Comparison of ENCODE assay signal across 23 cellular contexts in genomic region chr13:41426047-41426446, GRCh38. TPM values are rescaled to one million over a fixed set of nuclear protein-coding genes. Genes with fewer than 3 reads are reported as not detected.
DNase-seq lines count a peak whose midpoint lies in the region; ATAC-seq and TF ChIP-seq lines count a peak whose summit lies in the region.
"Had no signal": no experiment of that assay in that cellular context is flagged by ENCODE, and none has a peak within 500 bp of the region (broad histone marks: within the 10 kb centered on the region; RNA-seq: fewer than 3 reads in every experiment).

No MANE protein-coding gene starts in this region.

- H3K9me2 ChIP-seq in SK-N-SH: no peaks in the 10 kb centered on the region

- H3K27ac ChIP-seq in DND-41 (ENCODE audit: low read length) (no peak overlapping the region), SK-N-SH (ENCODE audit: low read depth in 2 of 2, low read length in 1 of 2) (no peak overlapping the region)
- H3K27ac ChIP-seq: BLaER1 had no signal

- H3K36me3 ChIP-seq in DND-41 (ENCODE audit: insufficient read depth, low read length): no peaks in the 10 kb centered on the region
- no peaks in the 10 kb centered on the region for H3K36me3 ChIP-seq in SK-N-SH (replicated peaks in 1 of 2; ENCODE audit: control insufficient read depth in 1 of 2, insufficient read depth in 2 of 2, low read length in 1 of 2)
- H3K36me3 ChIP-seq: BLaER1 had no signal

- H3K79me2 ChIP-seq in DND-41 (ENCODE audit: insufficient read depth, low read length) (no peaks in the 10 kb centered on the region), SK-N-SH (ENCODE audit: insufficient read depth) (no peaks in the 10 kb centered on the region)

- H3K9me3 ChIP-seq in DND-41 (ENCODE audit: insufficient read depth, low read length, severe bottlenecking): peaks cover 8% of the 10 kb centered on the region
- no peaks in the 10 kb centered on the region for H3K9me3 ChIP-seq in SK-N-SH

- DNase-seq in activated CD4-positive, alpha-beta T cell treated with anti-CD3 and anti-CD28 coated beads, Interleukin-2, amount 10 ng/mL, durations not matched to agents 7 days and 5 days: peak; percentile 32
- DNase-seq in activated CD4-positive, alpha-beta T cell treated with anti-CD3 and anti-CD28 coated beads for 48 hours: no peak
- no peak for DNase-seq in DND-41
- peak; percentile 24 for DNase-seq in NCI-H69 (lab: John Stamatoyannopoulos, UW)
- DNase-seq in activated naive CD8-positive, alpha-beta T cell treated with anti-CD3 and anti-CD28 coated beads, Interleukin-2, amount 50 U/mL, for 24 hours: no peak
- no peak for DNase-seq in SK-N-SH
- DNase-seq in stimulated activated naive B cell treated with anti-CD40 and anti-IgM and Interleukin-4, amounts not matched to agents 10 μg/mL and 1 μg/mL and 100 μg/mL, for 72 hours: no peak
- DNase-seq: Calu3; CD4-positive, alpha-beta memory T cell; EL; MV-4-11; NCI-H1694 treated with DMSO at 0.1 percent for 48 hours; NCI-H2227 treated with DMSO at 0.1 percent for 48 hours; NCI-H510A treated with DMSO at 0.1 percent for 48 hours; NCI-H82; PC-3; RPMI8226; SHP77 treated with DMSO at 0.1 percent for 48 hours had no signal

- H3K27me3 Mint-ChIP-seq in activated CD4-positive, alpha-beta T cell treated with anti-CD3 and anti-CD28 coated beads, Interleukin-2, amount 10 ng/mL, durations not matched to agents 7 days and 5 days: peaks cover 1% of the 10 kb centered on the region
- peaks cover 6% of the 10 kb centered on the region for H3K27me3 Mint-ChIP-seq in activated naive CD8-positive, alpha-beta T cell treated with anti-CD3 and anti-CD28 coated beads, Interleukin-2, amount 50 U/mL, for 24 hours
- H3K27me3 Mint-ChIP-seq in stimulated activated naive B cell treated with anti-CD40 and anti-IgM and Interleukin-4, amounts not matched to agents 10 μg/mL and 1 μg/mL and 100 μg/mL, for 72 hours: peaks cover 25 to 29% of the 10 kb centered on the region in 2 donors

- H3K4me1 ChIP-seq in DND-41 (ENCODE audit: insufficient read depth, low read length) (no peaks in the 10 kb centered on the region), SK-N-SH (ENCODE audit: control insufficient read depth in 1 of 2, insufficient read depth in 2 of 2, low read depth in 1 of 2, low read length in 1 of 2) (peaks cover 0 to 6% of the 10 kb centered on the region in 2 experiments; a peak in 1 of 4 replicates)
- H3K4me1 ChIP-seq: BLaER1 had no signal

- H3K4me3 ChIP-seq in DND-41 (ENCODE audit: low read depth in 1 of 2, low read length in 2 of 2): no peak overlapping the region
- H3K4me3 ChIP-seq in SK-N-SH (ENCODE audit: low read depth in 2 of 2, low read length in 1 of 2): no peak overlapping the region
- H3K4me3 ChIP-seq: BLaER1, GM12878, GM23338 had no signal

- H3K9ac ChIP-seq in DND-41 (ENCODE audit: low read depth, low read length) (no peak overlapping the region), SK-N-SH (no peak overlapping the region)
- H3K9ac ChIP-seq: BLaER1 had no signal

- H3K36me3 Mint-ChIP-seq in activated CD4-positive, alpha-beta T cell treated with anti-CD3 and anti-CD28 coated beads, Interleukin-2, amount 10 ng/mL, durations not matched to agents 7 days and 5 days (ENCODE audit: low read depth): no peaks in the 10 kb centered on the region
- H3K36me3 Mint-ChIP-seq in activated naive CD8-positive, alpha-beta T cell treated with anti-CD3 and anti-CD28 coated beads, Interleukin-2, amount 50 U/mL, for 24 hours (ENCODE audit: low read depth): no peaks in the 10 kb centered on the region
- H3K36me3 Mint-ChIP-seq in stimulated activated naive B cell treated with anti-CD40 and anti-IgM and Interleukin-4, amounts not matched to agents 10 μg/mL and 1 μg/mL and 100 μg/mL, for 72 hours: no peaks in the 10 kb centered on the region
- H3K36me3 Mint-ChIP-seq: CD4-positive, alpha-beta memory T cell had no signal

- H4K20me1 ChIP-seq in DND-41 (ENCODE audit: insufficient read depth, low read length) (no peaks in the 10 kb centered on the region), SK-N-SH (ENCODE audit: insufficient read depth) (no peaks in the 10 kb centered on the region)
- H4K20me1 ChIP-seq: BLaER1 had no signal

- POLR2A ChIA-PET in activated CD4-positive, alpha-beta T cell treated with anti-CD3 and anti-CD28 coated beads, Interleukin-2, amount 10 ng/mL, durations not matched to agents 7 days and 5 days (lab: Charles Lee): no interaction called here
- POLR2A ChIA-PET in SK-N-SH (lab: Yijun Ruan, JAX): no interaction called here

- 72% methylated on average over 20 of the region's 22 CpGs for WGBS in SK-N-SH (ENCODE audit: low lambda C conversion rate)

- H3K4me3 Mint-ChIP-seq in activated CD4-positive, alpha-beta T cell treated with anti-CD3 and anti-CD28 coated beads, Interleukin-2, amount 10 ng/mL, durations not matched to agents 7 days and 5 days: no peak overlapping the region
- H3K4me3 Mint-ChIP-seq in activated naive CD8-positive, alpha-beta T cell treated with anti-CD3 and anti-CD28 coated beads, Interleukin-2, amount 50 U/mL, for 24 hours: no peak overlapping the region
- no peak overlapping the region for H3K4me3 Mint-ChIP-seq in stimulated activated naive B cell treated with anti-CD40 and anti-IgM and Interleukin-4, amounts not matched to agents 10 μg/mL and 1 μg/mL and 100 μg/mL, for 72 hours
- H3K4me3 Mint-ChIP-seq: CD4-positive, alpha-beta memory T cell; GM23338 had no signal

- H2AFZ ChIP-seq in DND-41 (ENCODE audit: low read depth, low read length) (no peak overlapping the region), SK-N-SH (ENCODE audit: low read depth) (no peak overlapping the region)
- H2AFZ ChIP-seq: GM23338 had no signal

- H3K4me2 ChIP-seq in DND-41 (ENCODE audit: insufficient read depth, low read length): no peak overlapping the region
- H3K4me2 ChIP-seq in SK-N-SH: no peak overlapping the region
- H3K4me2 ChIP-seq: BLaER1, GM23338 had no signal

- TF ChIP-seq EP300 in SK-N-SH (IDR thresholded peaks at IDR 0.05; ENCODE audit: borderline replicate concordance in 1 of 2, low read depth in 1 of 2, low read length in 1 of 2): no peak

- ATAC-seq in DND-41 (ENCODE audit: insufficient read depth, low read depth): peak; percentile 48; the same call in 2 of the 3 replicates
- ATAC-seq in activated naive CD8-positive, alpha-beta T cell treated with anti-CD3 and anti-CD28 coated beads, Interleukin-2, amount 50 U/mL, for 24 hours: peak; percentile 15
- ATAC-seq in stimulated activated naive B cell treated with anti-CD40 and anti-IgM and Interleukin-4, amounts not matched to agents 10 μg/mL and 1 μg/mL and 100 μg/mL, for 72 hours (replicated peaks): no peak
- ATAC-seq: GM12878, GM23338, HCT116, PC-3 had no signal

- H3K27me3 ChIP-seq in DND-41 (ENCODE audit: insufficient read depth, low read length, poor library complexity) (no peaks in the 10 kb centered on the region), SK-N-SH (ENCODE audit: insufficient read depth) (no peaks in the 10 kb centered on the region; the same call in 1 of the 2 replicates)
- H3K27me3 ChIP-seq: BLaER1 had no signal

- no peak for TF ChIP-seq RAD21 in SK-N-SH (IDR thresholded peaks at IDR 0.05; ENCODE audit: low read length)

- TF ChIP-seq CTCF in DND-41 (IDR thresholded peaks at IDR 0.05; ENCODE audit: borderline replicate concordance, extremely low read depth, low read length, poor library complexity, severe bottlenecking) (no peak), SK-N-SH (IDR thresholded peaks at IDR 0.05) (no peak)

- CTCF ChIA-PET in activated CD4-positive, alpha-beta T cell treated with anti-CD3 and anti-CD28 coated beads, Interleukin-2, amount 10 ng/mL, durations not matched to agents 7 days and 5 days (lab: Charles Lee): no interaction called here
- CTCF ChIA-PET in SK-N-SH (lab: Yijun Ruan, JAX): no interaction called here

- no peak overlapping the region for H3K27ac Mint-ChIP-seq in activated CD4-positive, alpha-beta T cell treated with anti-CD3 and anti-CD28 coated beads, Interleukin-2, amount 10 ng/mL, durations not matched to agents 7 days and 5 days
- no peak overlapping the region for H3K27ac Mint-ChIP-seq in activated naive CD8-positive, alpha-beta T cell treated with anti-CD3 and anti-CD28 coated beads, Interleukin-2, amount 50 U/mL, for 24 hours
- no peak overlapping the region for H3K27ac Mint-ChIP-seq in stimulated activated naive B cell treated with anti-CD40 and anti-IgM and Interleukin-4, amounts not matched to agents 10 μg/mL and 1 μg/mL and 100 μg/mL, for 72 hours
- H3K27ac Mint-ChIP-seq: CD4-positive, alpha-beta memory T cell; GM23338 had no signal

- H3K4me1 Mint-ChIP-seq in activated CD4-positive, alpha-beta T cell treated with anti-CD3 and anti-CD28 coated beads, Interleukin-2, amount 10 ng/mL, durations not matched to agents 7 days and 5 days: peaks cover 4% of the 10 kb centered on the region
- peaks cover 5% of the 10 kb centered on the region for H3K4me1 Mint-ChIP-seq in activated naive CD8-positive, alpha-beta T cell treated with anti-CD3 and anti-CD28 coated beads, Interleukin-2, amount 50 U/mL, for 24 hours
- peaks cover 8% of the 10 kb centered on the region in 2 donors for H3K4me1 Mint-ChIP-seq in stimulated activated naive B cell treated with anti-CD40 and anti-IgM and Interleukin-4, amounts not matched to agents 10 μg/mL and 1 μg/mL and 100 μg/mL, for 72 hours
- H3K4me1 Mint-ChIP-seq: GM23338 had no signal

- no peaks in the 10 kb centered on the region for H3K9me3 Mint-ChIP-seq in activated CD4-positive, alpha-beta T cell treated with anti-CD3 and anti-CD28 coated beads, Interleukin-2, amount 10 ng/mL, durations not matched to agents 7 days and 5 days
- no peaks in the 10 kb centered on the region for H3K9me3 Mint-ChIP-seq in activated naive CD8-positive, alpha-beta T cell treated with anti-CD3 and anti-CD28 coated beads, Interleukin-2, amount 50 U/mL, for 24 hours
- no peaks in the 10 kb centered on the region for H3K9me3 Mint-ChIP-seq in stimulated activated naive B cell treated with anti-CD40 and anti-IgM and Interleukin-4, amounts not matched to agents 10 μg/mL and 1 μg/mL and 100 μg/mL, for 72 hours
- H3K9me3 Mint-ChIP-seq: CD4-positive, alpha-beta memory T cell; GM23338 had no signal

- no peaks in the 10 kb centered on the region for H3F3A ChIP-seq in SK-N-SH (replicated peaks; ENCODE audit: insufficient read depth)

TF ChIP-seq in SK-N-SH, 30 proteins besides CTCF, POLR2A, EP300 and RAD21 (continues in another document):
- TF ChIP-seq, protein P1, sequence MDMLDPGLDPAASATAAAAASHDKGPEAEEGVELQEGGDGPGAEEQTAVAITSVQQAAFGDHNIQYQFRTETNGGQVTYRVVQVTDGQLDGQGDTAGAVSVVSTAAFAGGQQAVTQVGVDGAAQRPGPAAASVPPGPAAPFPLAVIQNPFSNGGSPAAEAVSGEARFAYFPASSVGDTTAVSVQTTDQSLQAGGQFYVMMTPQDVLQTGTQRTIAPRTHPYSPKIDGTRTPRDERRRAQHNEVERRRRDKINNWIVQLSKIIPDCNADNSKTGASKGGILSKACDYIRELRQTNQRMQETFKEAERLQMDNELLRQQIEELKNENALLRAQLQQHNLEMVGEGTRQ (IDR thresholded peaks at IDR 0.05; ENCODE audit: borderline replicate concordance, low read depth, low read length): no peak

RNA-seq across cellular contexts. Expression of gene RGCC, which starts 31.3 kb away (rescaled TPM):
- 10 to 100 TPM; 39.2 to 40.8 TPM for total RNA-seq in activated CD4-positive, alpha-beta T cell treated with anti-CD3 and anti-CD28 coated beads, Interleukin-2, amount 10 ng/mL, durations not matched to agents 7 days and 5 days
- polyA plus RNA-seq in SK-N-SH (2012; rRNA removed): 0.05 TPM in 1 of 2 replicates, not detected in the other
- 0.05 TPM in 2 replicates for polyA plus RNA-seq in SK-N-SH (2012; cell fraction: cytosol; rRNA removed)
- 0.15 and 0.18 TPM in 2 replicates for polyA plus RNA-seq in SK-N-SH (2012; cell fraction: nucleus; rRNA removed)
- total RNA-seq: A673 had no signal

Comparison
In these comparisons a context has a peak if more than half of its experiments do, and no peak if none do; other contexts are left out.
1. DNase-seq: peak in activated CD4-positive, alpha-beta T cell treated with anti-CD3 and anti-CD28 coated beads, Interleukin-2, amount 10 ng/mL, durations not matched to agents 7 days and 5 days (single experiment) and NCI-H69 (single experiment); none in activated CD4-positive, alpha-beta T cell treated with anti-CD3 and anti-CD28 coated beads for 48 hours (single experiment), DND-41 (single experiment), activated naive CD8-positive, alpha-beta T cell treated with anti-CD3 and anti-CD28 coated beads, Interleukin-2, amount 50 U/mL, for 24 hours (single experiment), SK-N-SH (single experiment) and stimulated activated naive B cell treated with anti-CD40 and anti-IgM and Interleukin-4, amounts not matched to agents 10 μg/mL and 1 μg/mL and 100 μg/mL, for 72 hours (single experiment).
2. ATAC-seq: peak in DND-41 (single experiment) and activated naive CD8-positive, alpha-beta T cell treated with anti-CD3 and anti-CD28 coated beads, Interleukin-2, amount 50 U/mL, for 24 hours (single experiment); none in stimulated activated naive B cell treated with anti-CD40 and anti-IgM and Interleukin-4, amounts not matched to agents 10 μg/mL and 1 μg/mL and 100 μg/mL, for 72 hours (0 of 2).